ENCODE assay signal across 23 cellular contexts in genomic region chr15:98131924-98132323, GRCh38.
"Had no signal": no experiment of that assay in that cellular context is flagged by ENCODE, and none has a peak within 500 bp of the region (broad histone marks: within the 10 kb centered on the region; RNA-seq: fewer than 3 reads in every experiment).

No MANE protein-coding gene starts in this region.

- H3K4me3 ChIP-seq: gastroesophageal sphincter, lower lobe of right lung, neural progenitor cell, right lobe of liver, thyroid gland had no signal

- H3K27me3 ChIP-seq: gastroesophageal sphincter, neural progenitor cell, right lobe of liver, thyroid gland had no signal

- DNase-seq: activated CD4-positive, alpha-beta T cell treated with anti-CD3 and anti-CD28 coated beads for 36 hours; activated CD4-positive, alpha-beta T cell treated with anti-CD3 and anti-CD28 coated beads, Interleukin-2, amount 50 U/mL, for 48 hours; activated CD8-positive, alpha-beta memory T cell treated with anti-CD3 and anti-CD28 coated beads, Interleukin-2, amount 50 U/mL, for 48 hours; activated naive CD4-positive, alpha-beta T cell treated with Interleukin-2 at 50 U/mL for 16 hours; activated naive CD8-positive, alpha-beta T cell treated with anti-CD3 and anti-CD28 coated beads for 36 hours; activated T-cell treated with anti-CD3 and anti-CD28 coated beads, Interleukin-2, amount 50 U/mL, for 4 hours; central memory CD4-positive, alpha-beta T cell; dermis blood vessel endothelial cell; effector CD8-positive, alpha-beta T cell; head of caudate nucleus; kidney; lower lobe of right lung; naive thymus-derived CD8-positive, alpha-beta T cell; posterior cingulate gyrus; right lobe of liver; stimulated activated CD4-positive, alpha-beta T cell treated with anti-CD3 and anti-CD28 coated beads, Interleukin-12 subunit alpha, Interleukin-12 subunit beta, amount 100 ng/mL, for 4 hours; stimulated activated CD4-positive, alpha-beta T cell treated with anti-CD3 and anti-CD28 coated beads, Interleukin-4, amount 100 ng/mL, for 4 hours; substantia nigra; T-helper 9 cell; thyroid gland had no signal

- H3K9me3 ChIP-seq: gastroesophageal sphincter, lower lobe of right lung, right lobe of liver, thyroid gland had no signal

- H3K36me3 ChIP-seq: gastroesophageal sphincter, lower lobe of right lung, neural progenitor cell, right lobe of liver, thyroid gland had no signal

- H3K27ac ChIP-seq: gastroesophageal sphincter, lower lobe of right lung, neural progenitor cell, right lobe of liver, thyroid gland had no signal

- H3K4me1 ChIP-seq: gastroesophageal sphincter, lower lobe of right lung, neural progenitor cell, right lobe of liver, thyroid gland had no signal

- FAIRE-seq: astrocyte, kidney had no signal
